Comparison of ENCODE assay signal across 15 cellular contexts in genomic region chr11:46370253-46370652, GRCh38. TPM values are rescaled to one million over a fixed set of nuclear protein-coding genes. Genes with fewer than 3 reads are reported as not detected.
"Had no signal": no experiment of that assay in that cellular context is flagged by ENCODE, and none has a peak within 500 bp of the region (broad histone marks: within the 10 kb centered on the region; RNA-seq: fewer than 3 reads in every experiment).

No MANE protein-coding gene starts in this region.

- H3K9me3 ChIP-seq: body of pancreas, ovary, sigmoid colon, spleen, thoracic aorta had no signal

- DNase-seq: activated naive CD4-positive, alpha-beta T cell treated with anti-CD3 and anti-CD28 coated beads for 36 hours; body of pancreas; central memory CD4-positive, alpha-beta T cell; effector CD4-positive, alpha-beta T cell; foreskin keratinocyte; midbrain; ovary; sigmoid colon; SW 1271 had no signal

- H3K27ac ChIP-seq: body of pancreas, coronary artery, foreskin keratinocyte, ovary, sigmoid colon, thoracic aorta had no signal

- H3K9me3 Mint-ChIP-seq: activated naive CD4-positive, alpha-beta T cell treated with anti-CD3 and anti-CD28 coated beads for 36 hours; activated T-helper 2 cell treated with anti-CD3 and anti-CD28 coated beads, Interferon-gamma antibody, Interleukin-2, Interleukin-4, amounts not matched to agents 10 μg/mL and 5 μg/mL and 100 μg/mL, durations not matched to agents 14 hours and 24 hours and 36 hours had no signal

- H3K27ac Mint-ChIP-seq: activated naive CD4-positive, alpha-beta T cell treated with anti-CD3 and anti-CD28 coated beads for 36 hours; activated T-helper 2 cell treated with anti-CD3 and anti-CD28 coated beads, Interferon-gamma antibody, Interleukin-2, Interleukin-4, amounts not matched to agents 10 μg/mL and 5 μg/mL and 100 μg/mL, durations not matched to agents 14 hours and 24 hours and 36 hours had no signal

- H3K27me3 ChIP-seq: body of pancreas, foreskin keratinocyte, ovary, sigmoid colon, spleen had no signal

- H3K4me3 Mint-ChIP-seq: activated naive CD4-positive, alpha-beta T cell treated with anti-CD3 and anti-CD28 coated beads for 36 hours had no signal

- H3K4me1 ChIP-seq: body of pancreas, foreskin keratinocyte had no signal

- H3K36me3 ChIP-seq: ovary had no signal

- H3K4me3 ChIP-seq: body of pancreas, coronary artery, lung, ovary, sigmoid colon, spleen, thoracic aorta had no signal

RNA-seq across cellular contexts. Expression of gene CHRM4, which starts 21.3 kb away (rescaled TPM):
- total RNA-seq: activated CD8-positive, alpha-beta memory T cell treated with anti-CD3 and anti-CD28 coated beads for 36 hours; activated naive CD4-positive, alpha-beta T cell treated with anti-CD3 and anti-CD28 coated beads for 36 hours; body of pancreas; foreskin keratinocyte had no signal
- polyA plus RNA-seq: foreskin keratinocyte had no signal
